ENCODE assay signal across 8 cellular contexts in genomic region chr22:37485006-37485713, GRCh38. TPM values are rescaled to one million over a fixed set of nuclear protein-coding genes. Genes with fewer than 3 reads are reported as not detected.
A peak's percentile ranks its signal among the peaks of the same experiment; 100 is the strongest.
DNase-seq lines count a peak whose midpoint lies in the region; ATAC-seq and TF ChIP-seq lines count a peak whose summit lies in the region.

No MANE protein-coding gene starts in this region.

- peak overlapping the region; percentile 96 for H3K4me3 Mint-ChIP-seq in T-helper 17 cell
- peak overlapping the region; percentile 89 for H3K4me3 Mint-ChIP-seq in activated naive CD8-positive, alpha-beta T cell treated with anti-CD3 and anti-CD28 coated beads for 36 hours
- H3K4me3 Mint-ChIP-seq in natural killer cell treated with Interleukin-12 subunit alpha and Interleukin-12 subunit beta and Interleukin-15 and Interleukin-18, amount 100 ng/mL, for 72 hours = peak overlapping the region; percentile 95

- H3K27ac Mint-ChIP-seq in T-helper 17 cell = peak overlapping the region; percentile 95
- H3K27ac Mint-ChIP-seq in activated naive CD8-positive, alpha-beta T cell treated with anti-CD3 and anti-CD28 coated beads for 36 hours = peak overlapping the region; percentile 98
- H3K27ac Mint-ChIP-seq in natural killer cell treated with Interleukin-12 subunit alpha and Interleukin-12 subunit beta and Interleukin-15 and Interleukin-18, amount 100 ng/mL, for 72 hours = peak overlapping the region; percentile 92 to 95

- H3K27me3 Mint-ChIP-seq in T-helper 17 cell = no peaks in the 10 kb centered on the region
- H3K27me3 Mint-ChIP-seq in activated naive CD8-positive, alpha-beta T cell treated with anti-CD3 and anti-CD28 coated beads for 36 hours = no peaks in the 10 kb centered on the region
- no peaks in the 10 kb centered on the region for H3K27me3 Mint-ChIP-seq in natural killer cell treated with Interleukin-12 subunit alpha and Interleukin-12 subunit beta and Interleukin-15 and Interleukin-18, amount 100 ng/mL, for 72 hours

- ATAC-seq in T-helper 17 cell = peak; percentile 54
- peak; percentile 50 to 53 for ATAC-seq in natural killer cell treated with Interleukin-12 subunit alpha and Interleukin-12 subunit beta and Interleukin-15 and Interleukin-18, amount 100 ng/mL, for 72 hours

- no peak for TF ChIP-seq POLR2A in testis (IDR thresholded peaks at IDR 0.05)

- H3K27ac ChIP-seq in testis = peak overlapping the region; percentile 16 to 44

- H3K36me3 ChIP-seq in testis (ENCODE audit: low read depth, missing control alignments) = no peaks in the 10 kb centered on the region

- intact Hi-C loops in testis (cut with DNase I; ENCODE audit: low total_unique reads) = no loop called here

- peak overlapping the region in 1 of 2 donors; percentile 4 for H3K4me3 ChIP-seq in testis

- no peaks in the 10 kb centered on the region for H3K27me3 ChIP-seq in testis

- TF ChIP-seq CTCF in GM13976 (IDR thresholded peaks at IDR 0.05; ENCODE audit: borderline replicate concordance, control extremely low read depth, extremely low read depth, insufficient read depth, missing control alignments) = no peak
- TF ChIP-seq CTCF in testis (IDR thresholded peaks at IDR 0.05) = no peak

- WGBS in testis, 2 donors = 70 to 71% methylated on average over 19 to 29 of the region's 29 CpGs

- H3K9me3 ChIP-seq in T-helper 17 cell (ENCODE audit: control insufficient read depth, low read length, poor library complexity, severe bottlenecking) (no peaks in the 10 kb centered on the region), testis (no peaks in the 10 kb centered on the region)

- in situ Hi-C loops in GM13976 (cut with MboI; ENCODE audit: low sequenced_read_pairs, unreplicated experiment) = no loop called here

- H3K4me1 ChIP-seq in testis = peaks cover 8% of the 10 kb centered on the region

- peaks cover 3% of the 10 kb centered on the region for H3K36me3 Mint-ChIP-seq in T-helper 17 cell (ENCODE audit: low read depth)
- H3K36me3 Mint-ChIP-seq in activated naive CD8-positive, alpha-beta T cell treated with anti-CD3 and anti-CD28 coated beads for 36 hours = peaks cover 38% of the 10 kb centered on the region
- peaks cover 6% of the 10 kb centered on the region for H3K36me3 Mint-ChIP-seq in natural killer cell treated with Interleukin-12 subunit alpha and Interleukin-12 subunit beta and Interleukin-15 and Interleukin-18, amount 100 ng/mL, for 72 hours

- H3K9me3 Mint-ChIP-seq in activated naive CD8-positive, alpha-beta T cell treated with anti-CD3 and anti-CD28 coated beads for 36 hours = no peaks in the 10 kb centered on the region
- no peaks in the 10 kb centered on the region for H3K9me3 Mint-ChIP-seq in natural killer cell treated with Interleukin-12 subunit alpha and Interleukin-12 subunit beta and Interleukin-15 and Interleukin-18, amount 100 ng/mL, for 72 hours

- H3K4me1 Mint-ChIP-seq in T-helper 17 cell = peaks cover 62% of the 10 kb centered on the region
- H3K4me1 Mint-ChIP-seq in activated naive CD8-positive, alpha-beta T cell treated with anti-CD3 and anti-CD28 coated beads for 36 hours = peaks cover 53% of the 10 kb centered on the region
- peaks cover 44 to 64% of the 10 kb centered on the region in 2 donors for H3K4me1 Mint-ChIP-seq in natural killer cell treated with Interleukin-12 subunit alpha and Interleukin-12 subunit beta and Interleukin-15 and Interleukin-18, amount 100 ng/mL, for 72 hours (ENCODE audit: low read depth in 2 of 2)

- DNase-seq in GM13976 (ENCODE audit: low spot score) (peak; percentile 75), T-helper 17 cell (peak; percentile 29 to 47 (median 45)), testis (no peak), NCI-H2107 (lab: John Stamatoyannopoulos, UW) (no peak), NCI-H2227 treated with DMSO at 0.1 percent for 48 hours (lab: John Stamatoyannopoulos, UW) (no peak), NCI-H187 treated with DMSO at 0.1 percent for 48 hours (lab: John Stamatoyannopoulos, UW) (no peak)
- DNase-seq in activated naive CD8-positive, alpha-beta T cell treated with anti-CD3 and anti-CD28 coated beads for 36 hours = peak; percentile 72
- DNase-seq in natural killer cell treated with Interleukin-12 subunit alpha and Interleukin-12 subunit beta and Interleukin-15 and Interleukin-18, amount 100 ng/mL, for 72 hours (ENCODE audit: low spot score) = peak; percentile 72

RNA-seq across cellular contexts. Expression of gene MFNG, which starts 1.0 kb away (rescaled TPM):
- total RNA-seq in T-helper 17 cell (100 to 1,000 TPM; 139 to 150 TPM), testis (1 to 10 TPM; 8.1 to 8.2 TPM)
- total RNA-seq in activated naive CD8-positive, alpha-beta T cell treated with anti-CD3 and anti-CD28 coated beads for 36 hours = 100 to 1,000 TPM; 193 to 204 TPM
- total RNA-seq in natural killer cell treated with Interleukin-12 subunit alpha and Interleukin-12 subunit beta and Interleukin-15 and Interleukin-18, amount 100 ng/mL, for 72 hours = 100 to 1,000 TPM; 135 to 338 TPM
- 7.5 TPM for polyA plus RNA-seq in testis (ENCODE audit: insufficient read depth, low read depth, low replicate concordance)

RNA-seq across cellular contexts. Expression of gene CARD10, which starts 34.1 kb away (rescaled TPM):
- total RNA-seq in T-helper 17 cell (under 1 TPM; 0.12 to 0.31 TPM), testis (100 to 1,000 TPM in 1 of 2 donors, 10 to 100 TPM in 1; 89.8 to 113 TPM)
- total RNA-seq in activated naive CD8-positive, alpha-beta T cell treated with anti-CD3 and anti-CD28 coated beads for 36 hours = under 1 TPM; 0.06 to 0.14 TPM
- under 1 TPM; 0.38 to 0.53 TPM for total RNA-seq in natural killer cell treated with Interleukin-12 subunit alpha and Interleukin-12 subunit beta and Interleukin-15 and Interleukin-18, amount 100 ng/mL, for 72 hours
- polyA plus RNA-seq in testis (ENCODE audit: insufficient read depth, low read depth, low replicate concordance) = 42.6 TPM

RNA-seq across cellular contexts. Expression of gene ELFN2, which starts 57.9 kb away (rescaled TPM):
- total RNA-seq in T-helper 17 cell (under 1 TPM; 0.10 to 0.12 TPM), testis (1 to 10 TPM; 5.3 to 5.7 TPM)
- total RNA-seq in activated naive CD8-positive, alpha-beta T cell treated with anti-CD3 and anti-CD28 coated beads for 36 hours = under 1 TPM; 0.06 to 0.20 TPM
- under 1 TPM in 1 of 2 donors, not detected in 1; 0.40 TPM for total RNA-seq in natural killer cell treated with Interleukin-12 subunit alpha and Interleukin-12 subunit beta and Interleukin-15 and Interleukin-18, amount 100 ng/mL, for 72 hours
- polyA plus RNA-seq in testis (ENCODE audit: insufficient read depth, low read depth, low replicate concordance) = 4.8 TPM

Comparison
In these comparisons a context has a peak if more than half of its experiments do, and no peak if none do; other contexts are left out.
1. DNase-seq: peak in GM13976 (single experiment), T-helper 17 cell (3 of 3), activated naive CD8-positive, alpha-beta T cell treated with anti-CD3 and anti-CD28 coated beads for 36 hours (single experiment) and natural killer cell treated with Interleukin-12 subunit alpha and Interleukin-12 subunit beta and Interleukin-15 and Interleukin-18, amount 100 ng/mL, for 72 hours (single experiment); none in testis (single experiment), NCI-H2107 (single experiment), NCI-H2227 treated with DMSO at 0.1 percent for 48 hours (single experiment) and NCI-H187 treated with DMSO at 0.1 percent for 48 hours (single experiment).
2. RNA of gene MFNG, which starts 1.0 kb away (total RNA-seq): 135 to 338 TPM in natural killer cell treated with Interleukin-12 subunit alpha and Interleukin-12 subunit beta and Interleukin-15 and Interleukin-18, amount 100 ng/mL, for 72 hours, 193 to 204 TPM in activated naive CD8-positive, alpha-beta T cell treated with anti-CD3 and anti-CD28 coated beads for 36 hours and 139 to 150 TPM in T-helper 17 cell; 8.1 to 8.2 TPM in testis; every median in the first group is over 10 times any median in the second.
3. RNA of gene CARD10, which starts 34.1 kb away (total RNA-seq): 89.8 to 113 TPM in testis; 0.38 to 0.53 TPM in natural killer cell treated with Interleukin-12 subunit alpha and Interleukin-12 subunit beta and Interleukin-15 and Interleukin-18, amount 100 ng/mL, for 72 hours, 0.12 to 0.31 TPM in T-helper 17 cell and 0.06 to 0.14 TPM in activated naive CD8-positive, alpha-beta T cell treated with anti-CD3 and anti-CD28 coated beads for 36 hours; every median in the first group is over 10 times any median in the second.
4. RNA of gene ELFN2, which starts 57.9 kb away (total RNA-seq): 5.3 to 5.7 TPM in testis; 0.40 TPM in natural killer cell treated with Interleukin-12 subunit alpha and Interleukin-12 subunit beta and Interleukin-15 and Interleukin-18, amount 100 ng/mL, for 72 hours, 0.06 to 0.20 TPM in activated naive CD8-positive, alpha-beta T cell treated with anti-CD3 and anti-CD28 coated beads for 36 hours and 0.10 to 0.12 TPM in T-helper 17 cell; every median in the first group is over 4 times any median in the second.
5. Peak in every context shown above with its lines, with median percentiles within 50 percentile points of each other: H3K27ac Mint-ChIP-seq and H3K4me3 Mint-ChIP-seq.